In genomic region chr14:62126885-62127478, GRCh38 we compare ENCODE assay signal across 9 cellular contexts.
DNase-seq lines count a peak whose midpoint lies in the region; ATAC-seq and TF ChIP-seq lines count a peak whose summit lies in the region.
"Had no signal": no experiment of that assay in that cellular context is flagged by ENCODE, and none has a peak within 500 bp of the region (broad histone marks: within the 10 kb centered on the region; RNA-seq: fewer than 3 reads in every experiment).

No MANE protein-coding gene starts in this region.

- H3K9ac ChIP-seq in MM.1S (ENCODE audit: low read length), result no peak overlapping the region
- H3K9ac ChIP-seq: BLaER1 treated with 17β-estradiol and CSF1 and Interleukin-3, amounts not matched to agents 10 nM and 100 nM had no signal

- no peak overlapping the region for H3K4me3 Mint-ChIP-seq in GM23338
- H3K4me3 Mint-ChIP-seq in effector memory CD8-positive, alpha-beta T cell, result no peak overlapping the region

- H3K4me1 ChIP-seq in GM23338 (ENCODE audit: insufficient read depth), result no peaks in the 10 kb centered on the region; the same call in 1 of the 2 replicates
- H3K4me1 ChIP-seq in MM.1S (ENCODE audit: low read length), result no peaks in the 10 kb centered on the region
- H3K4me1 ChIP-seq in mucosa of descending colon (ENCODE audit: low read depth), result no peaks in the 10 kb centered on the region
- H3K4me1 ChIP-seq: BLaER1 treated with 17β-estradiol and CSF1 and Interleukin-3, amounts not matched to agents 10 nM and 100 nM had no signal

- H3K79me2 ChIP-seq in GM23338 (replicated peaks; ENCODE audit: insufficient read depth), result no peaks in the 10 kb centered on the region
- no peaks in the 10 kb centered on the region for H3K79me2 ChIP-seq in MM.1S (ENCODE audit: low read length)

- no peaks in the 10 kb centered on the region for H3K9me2 ChIP-seq in GM23338 (ENCODE audit: insufficient read depth)
- no peaks in the 10 kb centered on the region for H3K9me2 ChIP-seq in MM.1S (replicated peaks; ENCODE audit: insufficient read depth, low read length)

- H3K36me3 Mint-ChIP-seq in GM23338 (ENCODE audit: low read depth), result no peaks in the 10 kb centered on the region
- no peaks in the 10 kb centered on the region for H3K36me3 Mint-ChIP-seq in effector memory CD8-positive, alpha-beta T cell (ENCODE audit: insufficient read depth)

- TF ChIP-seq CTCF in GM23338 (conservative IDR thresholded peaks at IDR 0.05; ENCODE audit: low read depth in 2 of 2) (peak; percentile 82 to 89), MM.1S (IDR thresholded peaks at IDR 0.05; ENCODE audit: low read length) (peak; percentile 61), mucosa of descending colon (IDR thresholded peaks at IDR 0.05) (peak; percentile 31)

- H3K4me1 Mint-ChIP-seq in GM23338, result peaks cover 9% of the 10 kb centered on the region; the same call in 2 of the 3 replicates
- H3K4me1 Mint-ChIP-seq in effector memory CD8-positive, alpha-beta T cell (ENCODE audit: low read depth in 2 of 2), result no peaks in the 10 kb centered on the region

- H3K27me3 ChIP-seq in GM23338 (ENCODE audit: insufficient read depth) (no peaks in the 10 kb centered on the region), MM.1S (replicated peaks; ENCODE audit: insufficient read depth, low read length) (no peaks in the 10 kb centered on the region)
- H3K27me3 ChIP-seq: BLaER1 treated with 17β-estradiol and CSF1 and Interleukin-3, amounts not matched to agents 10 nM and 100 nM had no signal

- H3K9me3 Mint-ChIP-seq in GM23338, result no peaks in the 10 kb centered on the region
- no peaks in the 10 kb centered on the region for H3K9me3 Mint-ChIP-seq in effector memory CD8-positive, alpha-beta T cell

- H3K4me2 ChIP-seq in GM23338 (no peak overlapping the region), MM.1S (ENCODE audit: low read depth, low read length) (no peak overlapping the region)
- H3K4me2 ChIP-seq: BLaER1 treated with 17β-estradiol and CSF1 and Interleukin-3, amounts not matched to agents 10 nM and 100 nM had no signal

- H3K27ac ChIP-seq in GM23338 (ENCODE audit: low read depth), result no peak overlapping the region
- no peak overlapping the region for H3K27ac ChIP-seq in MM.1S (ENCODE audit: low read length)
- H3K27ac ChIP-seq: BLaER1 treated with 17β-estradiol and CSF1 and Interleukin-3, amounts not matched to agents 10 nM and 100 nM had no signal

- H3K4me3 ChIP-seq in GM23338 (no peak overlapping the region), MM.1S (ENCODE audit: low read length) (no peak overlapping the region), mucosa of descending colon (no peak overlapping the region)
- H3K4me3 ChIP-seq: BLaER1 treated with 17β-estradiol and CSF1 and Interleukin-3, amounts not matched to agents 10 nM and 100 nM had no signal

- H3K36me3 ChIP-seq in GM23338 (ENCODE audit: insufficient read depth) (no peaks in the 10 kb centered on the region), MM.1S (replicated peaks; ENCODE audit: insufficient read depth, low read length) (no peaks in the 10 kb centered on the region), mucosa of descending colon (ENCODE audit: low read depth) (no peaks in the 10 kb centered on the region)
- H3K36me3 ChIP-seq: BLaER1 treated with 17β-estradiol and CSF1 and Interleukin-3, amounts not matched to agents 10 nM and 100 nM had no signal

- intact Hi-C loops in mucosa of descending colon (cut with DNase I, micrococcal nuclease), result loop anchor here in 1 of 2 donors (2.0 kb wide), 1 partner anchor 232 kb away; no protein-coding TSS in a partner anchor

- H2AFZ ChIP-seq in GM23338 (no peak overlapping the region), MM.1S (ENCODE audit: low read length) (no peak overlapping the region)

- H3F3A ChIP-seq in GM23338 (replicated peaks; ENCODE audit: low read depth) (no peaks in the 10 kb centered on the region), MM.1S (ENCODE audit: insufficient read depth, low read length) (no peaks in the 10 kb centered on the region)

- H4K20me1 ChIP-seq in GM23338 (replicated peaks; ENCODE audit: insufficient read depth), result no peaks in the 10 kb centered on the region
- no peaks in the 10 kb centered on the region for H4K20me1 ChIP-seq in MM.1S (ENCODE audit: insufficient read depth, low read length)
- H4K20me1 ChIP-seq: BLaER1 treated with 17β-estradiol and CSF1 and Interleukin-3, amounts not matched to agents 10 nM and 100 nM had no signal

- H3K9me3 ChIP-seq in MM.1S (replicated peaks; ENCODE audit: insufficient read depth, low read length), result no peaks in the 10 kb centered on the region
- H3K9me3 ChIP-seq in mucosa of descending colon, result no peaks in the 10 kb centered on the region
- H3K9me3 ChIP-seq: BLaER1 treated with 17β-estradiol and CSF1 and Interleukin-3, amounts not matched to agents 10 nM and 100 nM had no signal

- no peak overlapping the region for H3K27ac Mint-ChIP-seq in GM23338
- no peak overlapping the region for H3K27ac Mint-ChIP-seq in effector memory CD8-positive, alpha-beta T cell

- DNase-seq in SIG-M5 treated with dmso at 0.1 percent for 504 hours (lab: John Stamatoyannopoulos, UW; ENCODE audit: unreplicated experiment) (peak; percentile 55), SIG-M5 (lab: John Stamatoyannopoulos, UW) (no peak), GM23338 (ENCODE audit: low spot score) (peak; percentile 80), MM.1S (peak; percentile 45), RKO (ENCODE audit: low spot score) (peak; percentile 69), mucosa of descending colon (peak in 1 of 3 donors; percentile 34), 8988T (no peak)
- DNase-seq in effector memory CD8-positive, alpha-beta T cell, result peak; percentile 6 to 32 (median 7)

- ATAC-seq in GM23338 (peak; percentile 81), mucosa of descending colon (peak; percentile 50)
- peak; percentile 48 for ATAC-seq in effector memory CD8-positive, alpha-beta T cell (replicated peaks)

- no peaks in the 10 kb centered on the region for H3K27me3 Mint-ChIP-seq in GM23338 (ENCODE audit: insufficient read depth, low read depth, poor library complexity)
- H3K27me3 Mint-ChIP-seq in effector memory CD8-positive, alpha-beta T cell, result peaks cover 19 to 33% of the 10 kb centered on the region in 2 donors

TF ChIP-seq in GM23338, 12 proteins besides CTCF, POLR2A, EP300 and RAD21 (continues in another document):
- TF ChIP-seq ETS1 (IDR thresholded peaks at IDR 0.05) (no peak), JUNB (IDR thresholded peaks at IDR 0.05; ENCODE audit: unreplicated experiment) (no peak), STAT1 (IDR thresholded peaks at IDR 0.05; ENCODE audit: unreplicated experiment) (no peak), EZH2 (IDR thresholded peaks at IDR 0.05; ENCODE audit: low read depth, unreplicated experiment) (no peak), POLR2AphosphoS5 (IDR thresholded peaks at IDR 0.05; ENCODE audit: low read depth) (no peak)

Comparison
In these comparisons a context has a peak if more than half of its experiments do, and no peak if none do; other contexts are left out.
1. DNase-seq: peak in SIG-M5 treated with dmso at 0.1 percent for 504 hours (single experiment), GM23338 (single experiment), MM.1S (single experiment), RKO (single experiment) and effector memory CD8-positive, alpha-beta T cell (3 of 3); none in SIG-M5 (single experiment) and 8988T (single experiment).
2. CTCF ChIP-seq: peak in every context shown above with its lines; median percentile 86 in GM23338; 61 in MM.1S; 31 in mucosa of descending colon.
3. Peak in every context shown above with its lines, with median percentiles within 50 percentile points of each other: ATAC-seq.